In the genomic region with DNA sequence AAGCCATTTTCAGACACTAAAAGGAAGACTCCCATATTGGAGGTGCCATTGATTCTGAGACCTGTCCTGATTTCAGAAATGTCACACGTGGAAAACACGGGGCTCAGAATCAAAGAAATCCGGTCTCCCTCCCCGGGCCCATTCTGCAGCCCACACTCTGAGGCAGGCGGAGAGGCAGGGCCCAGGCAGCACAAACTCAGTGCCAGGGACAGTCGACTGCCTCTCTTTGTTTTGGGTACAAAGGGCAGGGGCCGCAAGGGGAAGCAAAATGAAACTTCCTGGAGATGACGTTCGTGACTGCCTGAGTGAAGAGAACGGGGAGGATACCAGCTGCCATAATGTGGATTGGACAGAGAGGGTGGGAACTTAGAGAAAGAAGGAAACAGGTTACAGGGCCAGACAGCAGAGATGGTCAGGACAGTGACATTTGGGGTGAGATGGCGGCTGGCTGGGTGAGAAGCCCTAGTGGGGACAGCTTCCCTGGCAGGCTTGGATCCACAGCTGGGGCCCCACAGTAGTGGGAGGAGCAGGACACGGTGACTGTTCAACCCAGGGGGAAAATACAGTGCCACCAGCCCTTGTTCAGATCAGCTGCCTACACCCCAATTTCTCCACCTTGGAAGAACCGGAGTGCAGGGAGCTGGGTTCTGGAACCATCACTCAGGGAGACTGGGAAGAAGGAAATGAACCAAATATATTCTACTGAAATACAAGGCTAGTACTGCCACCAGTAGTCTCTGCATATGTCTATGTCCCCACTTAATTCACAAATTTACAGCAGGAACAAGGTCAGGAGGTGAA, we compare ENCODE assay signal across 1 cellular context.
TF ChIP-seq lines count a peak whose summit lies in the region.

No MANE protein-coding gene starts in this region.

TF ChIP-seq in IMR-90, 13 proteins besides CTCF, POLR2A, EP300 and RAD21:
- no peak for TF ChIP-seq RFX5 (IDR thresholded peaks at IDR 0.05; ENCODE audit: low read depth, low read length)
- TF ChIP-seq CHD1 (IDR thresholded peaks at IDR 0.05; ENCODE audit: low read depth, low read length): no peak
- no peak for TF ChIP-seq BHLHE40 (IDR thresholded peaks at IDR 0.05; ENCODE audit: low read depth, low read length)
- no peak for TF ChIP-seq CEBPB (IDR thresholded peaks at IDR 0.05; ENCODE audit: low read depth, low read length)
- TF ChIP-seq SMC3 (IDR thresholded peaks at IDR 0.05; ENCODE audit: low read depth, low read length): no peak
- TF ChIP-seq NFE2L2 (IDR thresholded peaks at IDR 0.05; ENCODE audit: low read depth, low read length): no peak
- TF ChIP-seq RCOR1 (IDR thresholded peaks at IDR 0.05; ENCODE audit: insufficient replicate concordance, low read length): no peak
- TF ChIP-seq, protein P1, sequence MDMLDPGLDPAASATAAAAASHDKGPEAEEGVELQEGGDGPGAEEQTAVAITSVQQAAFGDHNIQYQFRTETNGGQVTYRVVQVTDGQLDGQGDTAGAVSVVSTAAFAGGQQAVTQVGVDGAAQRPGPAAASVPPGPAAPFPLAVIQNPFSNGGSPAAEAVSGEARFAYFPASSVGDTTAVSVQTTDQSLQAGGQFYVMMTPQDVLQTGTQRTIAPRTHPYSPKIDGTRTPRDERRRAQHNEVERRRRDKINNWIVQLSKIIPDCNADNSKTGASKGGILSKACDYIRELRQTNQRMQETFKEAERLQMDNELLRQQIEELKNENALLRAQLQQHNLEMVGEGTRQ (IDR thresholded peaks at IDR 0.05; ENCODE audit: low read depth, low read length): no peak
